Comparison of ENCODE assay signal across 22 cellular contexts in genomic region chr7:73582664-73583202, GRCh38. TPM values are rescaled to one million over a fixed set of nuclear protein-coding genes. Genes with fewer than 3 reads are reported as not detected.
"Had no signal": no experiment of that assay in that cellular context is flagged by ENCODE, and none has a peak within 500 bp of the region (broad histone marks: within the 10 kb centered on the region; RNA-seq: fewer than 3 reads in every experiment).

No MANE protein-coding gene starts in this region.

- H3K9me3 Mint-ChIP-seq: activated T-cell treated with anti-CD3 and anti-CD28 coated beads, Interleukin-2, amount 50 U/mL, for 24 hours; activated T-helper 17 cell treated with anti-CD3 and anti-CD28 coated beads, Interleukin-2, amount 50 U/mL, for 72 hours; central memory CD8-positive, alpha-beta T cell; mesothelial cell of epicardium; natural killer cell; T-helper 2 cell treated with Interferon-gamma antibody and Interleukin-4, amounts not matched to agents 5 μg/mL and 100 μg/mL, for 36 hours had no signal

- H3K4me1 ChIP-seq: psoas muscle had no signal

- H3K27ac ChIP-seq: gastroesophageal sphincter, ovary, psoas muscle, right atrium auricular region, WERI-Rb-1 had no signal

- ATAC-seq: activated T-helper 17 cell treated with anti-CD3 and anti-CD28 coated beads, Interleukin-2, amount 50 U/mL, for 72 hours; gastroesophageal sphincter; natural killer cell; psoas muscle; stimulated activated naive CD8-positive, alpha-beta T cell treated with anti-CD3 and anti-CD28 coated beads, Interleukin-15, Interleukin-2, amounts not matched to agents 100 U/mL and 50 U/mL, for 24 hours had no signal

- H3K27ac Mint-ChIP-seq: activated naive CD8-positive, alpha-beta T cell; activated T-helper 17 cell treated with anti-CD3 and anti-CD28 coated beads, Interleukin-2, amount 50 U/mL, for 72 hours; mesothelial cell of epicardium; natural killer cell; T-helper 2 cell treated with Interferon-gamma antibody and Interleukin-4, amounts not matched to agents 5 μg/mL and 100 μg/mL, for 36 hours had no signal

- H3K4me3 ChIP-seq: gastroesophageal sphincter, left ventricle myocardium inferior, ovary, psoas muscle, right atrium auricular region had no signal

- H3K36me3 Mint-ChIP-seq: activated naive CD8-positive, alpha-beta T cell; mesothelial cell of epicardium; natural killer cell had no signal

- H3K27me3 ChIP-seq: gastroesophageal sphincter, ovary, right atrium auricular region had no signal

- H3K36me3 ChIP-seq: gastroesophageal sphincter, left ventricle myocardium inferior, ovary, right atrium auricular region had no signal

- H3K9me3 ChIP-seq: gastroesophageal sphincter, left ventricle myocardium inferior, ovary, psoas muscle, right atrium auricular region had no signal

- H3K4me3 Mint-ChIP-seq: activated naive CD8-positive, alpha-beta T cell; activated T-cell treated with anti-CD3 and anti-CD28 coated beads, Interleukin-2, amount 50 U/mL, for 24 hours; activated T-helper 17 cell treated with anti-CD3 and anti-CD28 coated beads, Interleukin-2, amount 50 U/mL, for 72 hours; central memory CD8-positive, alpha-beta T cell; mesothelial cell of epicardium; natural killer cell; T-helper 2 cell treated with Interferon-gamma antibody and Interleukin-4, amounts not matched to agents 5 μg/mL and 100 μg/mL, for 36 hours had no signal

- DNase-seq: activated CD4-positive, alpha-beta T cell treated with anti-CD3 and anti-CD28 coated beads for 1 hour; activated CD4-positive, alpha-beta T cell treated with anti-CD3 and anti-CD28 coated beads, Interleukin-2, amount 50 U/mL, for 4 hours; activated CD8-positive, alpha-beta memory T cell treated with anti-CD3 and anti-CD28 coated beads for 24 hours; activated CD8-positive, alpha-beta memory T cell treated with anti-CD3 and anti-CD28 coated beads, Interleukin-2, amount 50 U/mL, for 4 hours; activated naive CD4-positive, alpha-beta T cell; activated T-cell treated with anti-CD3 and anti-CD28 coated beads, Interleukin-2, amount 50 U/mL, for 24 hours; left ventricle myocardium inferior; mammary epithelial cell; natural killer cell; ovary; stimulated activated CD4-positive, alpha-beta T cell treated with anti-CD3 and anti-CD28 coated beads, Interleukin-12 subunit alpha, Interleukin-12 subunit beta, amount 100 ng/mL, for 4 hours; stimulated activated CD4-positive, alpha-beta T cell treated with anti-CD3 and anti-CD28 coated beads, Interleukin-4, amount 100 ng/mL, for 4 hours; stimulated activated naive CD8-positive, alpha-beta T cell treated with anti-CD3 and anti-CD28 coated beads, Interleukin-15, Interleukin-2, amounts not matched to agents 100 U/mL and 50 U/mL, for 24 hours; WERI-Rb-1 had no signal

- H3K27me3 Mint-ChIP-seq: activated naive CD8-positive, alpha-beta T cell; activated T-cell treated with anti-CD3 and anti-CD28 coated beads, Interleukin-2, amount 50 U/mL, for 24 hours; activated T-helper 17 cell treated with anti-CD3 and anti-CD28 coated beads, Interleukin-2, amount 50 U/mL, for 72 hours; central memory CD8-positive, alpha-beta T cell had no signal

RNA-seq across cellular contexts. Expression of gene MLXIPL, which starts 41.6 kb away (rescaled TPM):
- total RNA-seq: activated T-helper 17 cell treated with anti-CD3 and anti-CD28 coated beads, Interleukin-2, amount 50 U/mL, for 72 hours; natural killer cell had no signal
